1 cellular context compared by ENCODE assay signal in the genomic region with DNA sequence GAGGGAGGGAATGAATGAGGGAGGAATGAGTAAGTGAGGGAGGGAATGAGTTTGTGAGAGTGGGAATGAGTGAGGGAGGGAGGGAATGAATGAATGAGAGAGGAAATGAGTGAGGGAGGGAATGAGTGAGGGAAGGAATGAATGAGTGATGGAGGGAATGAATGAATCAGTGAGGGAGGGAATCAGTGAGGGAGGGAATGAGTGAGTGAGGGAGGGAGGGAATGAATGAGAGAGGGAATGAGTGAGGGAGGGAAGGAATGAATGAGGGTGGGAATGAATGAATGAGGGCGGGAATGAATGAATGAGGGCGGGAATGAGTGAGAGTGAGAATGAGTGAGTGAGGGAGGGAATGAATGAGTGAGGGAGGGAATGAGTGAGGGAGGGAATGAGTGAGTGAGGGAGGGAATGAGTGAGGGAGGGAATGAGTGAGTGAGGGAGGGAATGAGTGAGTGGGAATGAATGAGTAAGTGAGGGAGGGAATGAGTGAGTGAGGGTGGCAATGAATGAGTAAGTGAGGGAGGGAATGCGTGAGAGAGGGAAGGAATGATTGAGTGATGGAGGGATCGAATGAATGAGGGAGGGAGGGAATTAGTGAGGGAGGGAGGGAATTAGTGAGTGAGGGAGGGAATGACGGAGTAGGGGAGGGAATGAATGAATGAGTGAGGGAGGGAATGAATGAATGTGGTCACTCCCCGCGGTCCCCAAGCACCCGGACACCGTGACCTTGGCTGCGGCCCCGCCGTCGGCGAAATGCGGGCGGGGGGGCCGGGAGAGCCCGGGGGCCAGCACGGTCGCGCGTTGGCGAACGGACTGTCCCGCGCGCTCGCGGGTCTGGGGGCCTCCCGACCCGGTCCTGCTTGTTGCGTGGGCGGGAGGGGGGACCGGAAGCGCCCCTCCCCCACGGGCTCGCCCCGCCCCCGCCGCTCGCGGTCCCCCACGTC.
TF ChIP-seq lines count a peak whose summit lies in the region.

No MANE protein-coding gene starts in this region.

TF ChIP-seq in SK-N-SH treated with all-trans-retinoic acid at 6 μM for 48 hours, 23 proteins besides CTCF, POLR2A, EP300 and RAD21 (continued from another document):
- TF ChIP-seq, protein P1, sequence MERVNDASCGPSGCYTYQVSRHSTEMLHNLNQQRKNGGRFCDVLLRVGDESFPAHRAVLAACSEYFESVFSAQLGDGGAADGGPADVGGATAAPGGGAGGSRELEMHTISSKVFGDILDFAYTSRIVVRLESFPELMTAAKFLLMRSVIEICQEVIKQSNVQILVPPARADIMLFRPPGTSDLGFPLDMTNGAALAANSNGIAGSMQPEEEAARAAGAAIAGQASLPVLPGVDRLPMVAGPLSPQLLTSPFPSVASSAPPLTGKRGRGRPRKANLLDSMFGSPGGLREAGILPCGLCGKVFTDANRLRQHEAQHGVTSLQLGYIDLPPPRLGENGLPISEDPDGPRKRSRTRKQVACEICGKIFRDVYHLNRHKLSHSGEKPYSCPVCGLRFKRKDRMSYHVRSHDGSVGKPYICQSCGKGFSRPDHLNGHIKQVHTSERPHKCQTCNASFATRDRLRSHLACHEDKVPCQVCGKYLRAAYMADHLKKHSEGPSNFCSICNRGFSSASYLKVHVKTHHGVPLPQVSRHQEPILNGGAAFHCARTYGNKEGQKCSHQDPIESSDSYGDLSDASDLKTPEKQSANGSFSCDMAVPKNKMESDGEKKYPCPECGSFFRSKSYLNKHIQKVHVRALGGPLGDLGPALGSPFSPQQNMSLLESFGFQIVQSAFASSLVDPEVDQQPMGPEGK (CRISPR knock-in tag; IDR thresholded peaks at IDR 0.05; ENCODE audit: borderline replicate concordance), result no peak
- no peak for TF ChIP-seq ARNTL (CRISPR knock-in tag; IDR thresholded peaks at IDR 0.05; ENCODE audit: borderline replicate concordance, low read depth)
TF ChIP-seq in SK-N-SH treated with all-trans-retinoic acid at 6 μM for 48 hours: peak in this region for 1.
